Comparison of ENCODE assay signal across 9 cellular contexts in genomic region chr13:24746618-24747247, GRCh38. TPM values are rescaled to one million over a fixed set of nuclear protein-coding genes. Genes with fewer than 3 reads are reported as not detected.
DNase-seq lines count a peak whose midpoint lies in the region; ATAC-seq and TF ChIP-seq lines count a peak whose summit lies in the region.
"Had no signal": no experiment of that assay in that cellular context is flagged by ENCODE, and none has a peak within 500 bp of the region (broad histone marks: within the 10 kb centered on the region; RNA-seq: fewer than 3 reads in every experiment).

No MANE protein-coding gene starts in this region.

- H3K4me1 ChIP-seq in stomach (peaks cover 9 to 29% (median 21%) of the 10 kb centered on the region in 4 donors), esophagus squamous epithelium (peaks cover 15 to 36% (median 17%) of the 10 kb centered on the region in 3 donors)

- TF ChIP-seq POLR2A in stomach (IDR thresholded peaks at IDR 0.05) (no peak), esophagus squamous epithelium (IDR thresholded peaks at IDR 0.05) (no peak)

- H3K9me3 ChIP-seq in stomach (no peaks in the 10 kb centered on the region), esophagus squamous epithelium (no peaks in the 10 kb centered on the region)

- intact Hi-C loops in stomach (cut with DNase I; ENCODE audit: low total_unique reads), result no loop called here
- intact Hi-C loops in posterior vena cava (cut with DNase I), result no loop called here
- intact Hi-C loops in esophagus squamous epithelium (cut with DNase I), result no loop called here

- H3K36me3 Mint-ChIP-seq in activated CD8-positive, alpha-beta memory T cell treated with anti-CD3 and anti-CD28 coated beads, Interleukin-2, amount 10 ng/mL, durations not matched to agents 7 days and 5 days, result no peaks in the 10 kb centered on the region
- no peaks in the 10 kb centered on the region for H3K36me3 Mint-ChIP-seq in activated T-cell treated with anti-CD3 and anti-CD28 coated beads, Interleukin-2, amount 50 U/mL, for 72 hours (ENCODE audit: insufficient read depth in 2 of 2)

- no peak for ATAC-seq in activated CD8-positive, alpha-beta memory T cell treated with anti-CD3 and anti-CD28 coated beads, Interleukin-2, amount 10 ng/mL, durations not matched to agents 7 days and 5 days
- ATAC-seq in activated T-cell treated with anti-CD3 and anti-CD28 coated beads, Interleukin-2, amount 50 U/mL, for 72 hours (replicated peaks in 1 of 2), result no peak
- no peak for ATAC-seq in GM21717 (IDR thresholded peaks at IDR 0.05; ENCODE audit: unreplicated experiment)

- H3K27ac ChIP-seq in stomach (no peak overlapping the region), esophagus squamous epithelium (no peak overlapping the region)

- TF ChIP-seq EP300 in stomach (IDR thresholded peaks at IDR 0.05), result no peak

- no peak for TF ChIP-seq CTCF in stomach (IDR thresholded peaks at IDR 0.05)
- TF ChIP-seq CTCF in esophagus squamous epithelium (IDR thresholded peaks at IDR 0.05), result no peak

- H3K27me3 ChIP-seq in stomach, result peaks cover 6 to 70% (median 32%) of the 10 kb centered on the region in 3 donors
- H3K27me3 ChIP-seq in esophagus squamous epithelium, result peaks cover 0 to 78% (median 0%) of the 10 kb centered on the region in 4 donors

- H3K36me3 ChIP-seq in stomach (no peaks in the 10 kb centered on the region), esophagus squamous epithelium (no peaks in the 10 kb centered on the region)

- H3K27me3 Mint-ChIP-seq in activated CD8-positive, alpha-beta memory T cell treated with anti-CD3 and anti-CD28 coated beads, Interleukin-2, amount 10 ng/mL, durations not matched to agents 7 days and 5 days, result peaks cover 79% of the 10 kb centered on the region
- peaks cover 71% of the 10 kb centered on the region for H3K27me3 Mint-ChIP-seq in activated T-cell treated with anti-CD3 and anti-CD28 coated beads, Interleukin-2, amount 50 U/mL, for 72 hours (ENCODE audit: low read depth)

- peak overlapping the region; percentile 71 for H3K4me3 Mint-ChIP-seq in activated CD8-positive, alpha-beta memory T cell treated with anti-CD3 and anti-CD28 coated beads, Interleukin-2, amount 10 ng/mL, durations not matched to agents 7 days and 5 days
- H3K4me3 Mint-ChIP-seq in activated T-cell treated with anti-CD3 and anti-CD28 coated beads, Interleukin-2, amount 50 U/mL, for 72 hours, result peak overlapping the region; percentile 82 to 88

- CTCF ChIA-PET in activated CD8-positive, alpha-beta memory T cell treated with anti-CD3 and anti-CD28 coated beads, Interleukin-2, amount 10 ng/mL, durations not matched to agents 7 days and 5 days (lab: Charles Lee), result interaction anchor here (1.0 to 1.3 kb wide), 2 partner anchors 20 to 64 kb away, joined by 3 to 4 read pairs; no protein-coding TSS in a partner anchor

- no peaks in the 10 kb centered on the region for H3K9me3 Mint-ChIP-seq in activated CD8-positive, alpha-beta memory T cell treated with anti-CD3 and anti-CD28 coated beads, Interleukin-2, amount 10 ng/mL, durations not matched to agents 7 days and 5 days (ENCODE audit: low read depth)
- H3K9me3 Mint-ChIP-seq in activated T-cell treated with anti-CD3 and anti-CD28 coated beads, Interleukin-2, amount 50 U/mL, for 72 hours, result no peaks in the 10 kb centered on the region

- peaks cover 21% of the 10 kb centered on the region for H3K4me1 Mint-ChIP-seq in activated CD8-positive, alpha-beta memory T cell treated with anti-CD3 and anti-CD28 coated beads, Interleukin-2, amount 10 ng/mL, durations not matched to agents 7 days and 5 days
- peaks cover 6% of the 10 kb centered on the region for H3K4me1 Mint-ChIP-seq in activated T-cell treated with anti-CD3 and anti-CD28 coated beads, Interleukin-2, amount 50 U/mL, for 72 hours (ENCODE audit: low read depth)

- WGBS in stomach, 5 donors, result 0 to 3% (median 2%) methylated on average over 15 to 56 of the region's 56 CpGs
- 19% methylated on average over 21 of the region's 56 CpGs; no CpG with 5 or more reads in 1 of the 2 donors for WGBS in esophagus squamous epithelium, 2 donors

- H3K4me3 ChIP-seq in stomach (peak overlapping the region; percentile 28 to 50 (median 40)), esophagus squamous epithelium (peak overlapping the region in 2 of 4 donors; percentile 47 to 65)

- DNase-seq in activated CD8-positive, alpha-beta memory T cell treated with anti-CD3 and anti-CD28 coated beads, Interleukin-2, amount 10 ng/mL, durations not matched to agents 7 days and 5 days, result no peak
- no peak for DNase-seq in activated CD8-positive, alpha-beta memory T cell treated with anti-CD3 and anti-CD28 coated beads, Interleukin-2, amount 50 U/mL, for 4 hours
- peak in 1 of 2 donors; percentile 24 for DNase-seq in activated T-cell treated with anti-CD3 and anti-CD28 coated beads, Interleukin-2, amount 50 U/mL, for 72 hours
- peak; percentile 57 for DNase-seq in iPS-NIHi7 (ENCODE audit: extremely low spot score)
- DNase-seq in stomach, result no peak
- DNase-seq in posterior vena cava (ENCODE audit: low spot score), result no peak
- no peak for DNase-seq in esophagus squamous epithelium (lab: John Stamatoyannopoulos, UW)
- DNase-seq: left cardiac atrium had no signal

- H3K27ac Mint-ChIP-seq in activated CD8-positive, alpha-beta memory T cell treated with anti-CD3 and anti-CD28 coated beads, Interleukin-2, amount 10 ng/mL, durations not matched to agents 7 days and 5 days, result no peak overlapping the region
- H3K27ac Mint-ChIP-seq in activated T-cell treated with anti-CD3 and anti-CD28 coated beads, Interleukin-2, amount 50 U/mL, for 72 hours, result no peak overlapping the region

RNA-seq across cellular contexts. Expression of gene RNF17, which starts 17.2 kb away (rescaled TPM):
- total RNA-seq in activated CD8-positive, alpha-beta memory T cell treated with anti-CD3 and anti-CD28 coated beads, Interleukin-2, amount 10 ng/mL, durations not matched to agents 7 days and 5 days, result not detected
- under 1 TPM in 1 of 2 donors, not detected in 1; 0.65 TPM for total RNA-seq in activated T-cell treated with anti-CD3 and anti-CD28 coated beads, Interleukin-2, amount 50 U/mL, for 72 hours
- total RNA-seq in stomach, result under 1 TPM in 2 of 5 donors, not detected in 3; 0.18 to 0.43 TPM
- under 1 TPM in 1 of 3 donors, not detected in 2; 0.15 TPM for polyA plus RNA-seq in stomach
- under 1 TPM in 1 of 2 donors, not detected in 1; 0.14 TPM for total RNA-seq in posterior vena cava
- under 1 TPM in 1 of 4 donors, not detected in 3; 0.38 TPM for total RNA-seq in esophagus squamous epithelium
- total RNA-seq: left cardiac atrium had no signal
